1 cellular context compared by ENCODE assay signal in genomic region chr10:72215611-72216549, GRCh38.
A peak's percentile ranks its signal among the peaks of the same experiment; 100 is the strongest.
TF ChIP-seq lines count a peak whose summit lies in the region.

Gene ANAPC16 (plus strand): TSS chr10:72216012. CDS start chr10:72223915, 7,903 bp downstream.
Gene ASCC1 (minus strand): TSS chr10:72216276. CDS start chr10:72213298, 2,978 bp downstream.

TF ChIP-seq in K562, 482 proteins besides CTCF, POLR2A, EP300 and RAD21 (continued from another document and continues in another):
- TF ChIP-seq SMARCE1 (IDR thresholded peaks at IDR 0.05) = peak; percentile 39; the same call in 1 of the 2 replicates
- peak; percentile 86 for TF ChIP-seq EGR1 (conservative IDR thresholded peaks at IDR 0.05)
- no peak for TF ChIP-seq ARID2 (IDR thresholded peaks at IDR 0.05)
- TF ChIP-seq RHOXF2B (CRISPR knock-in tag; conservative IDR thresholded peaks at IDR 0.05) = peak; percentile 92
- TF ChIP-seq ATF2 (CRISPR knock-in tag; IDR thresholded peaks at IDR 0.05) = no peak
- no peak for TF ChIP-seq CC2D1A (IDR thresholded peaks at IDR 0.05)
- TF ChIP-seq ZNF277 (CRISPR knock-in tag; IDR thresholded peaks at IDR 0.05; ENCODE audit: borderline replicate concordance) = no peak
- no peak for TF ChIP-seq HMGXB4 (CRISPR knock-in tag; IDR thresholded peaks at IDR 0.05)
- TF ChIP-seq ZNF146 (CRISPR knock-in tag; IDR thresholded peaks at IDR 0.05; ENCODE audit: unreplicated experiment) = no peak
- TF ChIP-seq ZNF589 (CRISPR knock-in tag; IDR thresholded peaks at IDR 0.05; ENCODE audit: low read depth) = peak; percentile 65; the same call in 1 of the 2 replicates
- peak; percentile 55; the same call in 1 of the 2 replicates for TF ChIP-seq XRCC5 (IDR thresholded peaks at IDR 0.05; ENCODE audit: low read depth, low read length)
- TF ChIP-seq GTF2F1 (IDR thresholded peaks at IDR 0.05; ENCODE audit: low read depth, low read length) = 0 out of 2 replicates have a peak, but pooled peaks have one; percentile 58
- TF ChIP-seq TFE3 (CRISPR knock-in tag; IDR thresholded peaks at IDR 0.05) = no peak
- peak; percentile 34; the same call in 1 of the 2 replicates for TF ChIP-seq ZNF609 (CRISPR knock-in tag; IDR thresholded peaks at IDR 0.05; ENCODE audit: borderline replicate concordance)
- TF ChIP-seq TSC22D4 (tag; IDR thresholded peaks at IDR 0.05) = no peak
- TF ChIP-seq GATAD2B (IDR thresholded peaks at IDR 0.05; ENCODE audit: borderline replicate concordance) = no peak
- TF ChIP-seq RERE (CRISPR knock-in tag; IDR thresholded peaks at IDR 0.05; ENCODE audit: borderline replicate concordance) = no peak
- TF ChIP-seq BDP1 (IDR thresholded peaks at IDR 0.05; ENCODE audit: insufficient read depth, insufficient read length) = no peak
- no peak for TF ChIP-seq ZNF121 (CRISPR knock-in tag; conservative IDR thresholded peaks at IDR 0.05)
- no peak for TF ChIP-seq TCF15 (CRISPR knock-in tag; IDR thresholded peaks at IDR 0.05)
- no peak for TF ChIP-seq ZNF133 (CRISPR knock-in tag; IDR thresholded peaks at IDR 0.05)
- TF ChIP-seq COPS2 (conservative IDR thresholded peaks at IDR 0.05) = no peak
- no peak for TF ChIP-seq IRF2 (CRISPR knock-in tag; IDR thresholded peaks at IDR 0.05)
- TF ChIP-seq DACH1 (IDR thresholded peaks at IDR 0.05; ENCODE audit: partially characterized antibody) = peak; percentile 46
- TF ChIP-seq CHD2 (IDR thresholded peaks at IDR 0.05; ENCODE audit: low read depth, low read length) = peak; percentile 33; the same call in 1 of the 2 replicates
- TF ChIP-seq PHF8 (IDR thresholded peaks at IDR 0.05; ENCODE audit: borderline replicate concordance, low read length) = peak; percentile 100
- no peak for TF ChIP-seq ZNF780A (CRISPR knock-in tag; IDR thresholded peaks at IDR 0.05)
- TF ChIP-seq GABPB1 (CRISPR knock-in tag; IDR thresholded peaks at IDR 0.05) = 0 out of 2 replicates have a peak, but pooled peaks have one; percentile 70
- TF ChIP-seq NFATC3 (IDR thresholded peaks at IDR 0.05) = no peak
- no peak for TF ChIP-seq THRA (IDR thresholded peaks at IDR 0.05)
- TF ChIP-seq ZNF77 (CRISPR knock-in tag; IDR thresholded peaks at IDR 0.05) = no peak
- no peak for TF ChIP-seq E2F3 (CRISPR knock-in tag; IDR thresholded peaks at IDR 0.05)
- TF ChIP-seq ZNF354B (CRISPR knock-in tag; IDR thresholded peaks at IDR 0.05) = no peak
- TF ChIP-seq EHMT2 (IDR thresholded peaks at IDR 0.05) = no peak
- TF ChIP-seq HMGN3 (IDR thresholded peaks at IDR 0.05; ENCODE audit: borderline replicate concordance, extremely low read depth, insufficient read length, low read depth, low read length) = peak; percentile 90
- peak; percentile 60; the same call in 1 of the 2 replicates for TF ChIP-seq ZNF644 (tag; IDR thresholded peaks at IDR 0.05; ENCODE audit: low read depth)
- TF ChIP-seq ZNF445 (CRISPR knock-in tag; IDR thresholded peaks at IDR 0.05; ENCODE audit: low read depth) = no peak
- no peak for TF ChIP-seq ATF3 (IDR thresholded peaks at IDR 0.05)
- TF ChIP-seq ATF3 (CRISPR knock-in tag; conservative IDR thresholded peaks at IDR 0.05) = no peak; the same call in 1 of the 2 replicates
- TF ChIP-seq FOXO4 (CRISPR knock-in tag; IDR thresholded peaks at IDR 0.05) = peak; percentile 23; the same call in 1 of the 2 replicates
- TF ChIP-seq RBM22 (IDR thresholded peaks at IDR 0.05; ENCODE audit: low read depth, low read length, poor library complexity, severe bottlenecking) = no peak
- peak; percentile 60; the same call in 1 of the 2 replicates for TF ChIP-seq ZNF766 (CRISPR knock-in tag; conservative IDR thresholded peaks at IDR 0.05)
